ENCODE assay signal across 8 cellular contexts in the genomic region with DNA sequence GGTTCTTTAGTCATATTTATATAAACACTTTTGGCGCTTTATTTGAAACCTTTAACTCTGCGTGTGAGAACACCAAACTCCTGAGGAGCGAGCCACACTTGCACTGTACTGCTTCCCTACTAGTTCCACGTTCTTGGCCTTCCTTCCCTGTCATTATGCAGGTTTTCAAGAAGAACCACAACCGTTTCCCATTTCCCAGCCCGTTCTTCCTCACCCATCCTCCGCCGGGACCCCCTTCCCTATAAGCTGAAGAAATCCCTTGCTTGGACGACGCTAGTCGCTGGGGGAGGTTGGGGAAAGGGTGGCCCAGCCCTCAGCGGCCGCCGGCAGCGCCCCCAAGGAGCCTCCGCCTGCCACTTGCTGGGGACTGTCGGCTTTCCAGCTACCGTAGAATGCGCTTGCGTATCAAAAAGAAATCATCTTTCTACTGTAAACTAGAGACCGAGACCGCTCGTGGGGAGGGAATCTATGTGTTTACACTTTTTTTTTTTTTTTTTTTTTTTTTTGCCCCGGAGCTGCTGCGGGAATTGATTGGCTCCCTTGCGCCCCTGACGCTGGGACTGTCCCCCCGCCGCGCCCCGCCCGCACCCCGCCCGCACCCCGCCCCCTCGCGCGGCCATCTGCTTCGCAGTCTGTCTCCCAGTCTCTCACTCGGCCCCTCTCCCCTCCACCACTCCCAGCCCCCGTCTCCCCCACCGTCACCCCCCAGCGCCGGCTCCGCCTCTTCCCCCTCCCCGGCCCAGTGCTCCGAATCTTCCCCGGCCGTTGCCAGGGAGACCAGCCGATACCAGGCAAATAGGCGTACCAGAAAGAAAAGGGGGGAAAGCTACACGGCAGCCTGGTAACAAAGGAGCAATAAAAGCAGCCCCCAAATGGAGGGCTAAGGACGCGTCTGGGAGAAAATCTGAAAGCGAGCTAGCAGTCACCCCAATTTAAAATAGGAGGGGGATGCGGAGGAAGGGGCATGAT. TPM values are rescaled to one million over a fixed set of nuclear protein-coding genes. Genes with fewer than 3 reads are reported as not detected.
DNase-seq lines count a peak whose midpoint lies in the region; ATAC-seq and TF ChIP-seq lines count a peak whose summit lies in the region.

No MANE protein-coding gene starts in this region.

- POLR2A ChIA-PET in AG04449 (lab: Yijun Ruan, JAX): interaction anchor here (1.0 to 1.3 kb wide), 3 partner anchors 209 to 291 kb away, joined by 4 to 5 read pairs (median 4); no protein-coding TSS in a partner anchor

- H3K27ac ChIP-seq in right lobe of liver: peak overlapping the region; percentile 25 to 95 (median 90)
- peak overlapping the region; percentile 89 for H3K27ac ChIP-seq in substantia nigra (ENCODE audit: low read depth, low read length, poor library complexity, severe bottlenecking)

- TF ChIP-seq POLR2A in NB4 (IDR thresholded peaks at IDR 0.05; ENCODE audit: extremely low read depth, insufficient read length): no peak
- TF ChIP-seq POLR2A in right lobe of liver (IDR thresholded peaks at IDR 0.05): no peak

- DNase-seq in AG04449 (ENCODE audit: low read depth, low spot score) (no peak), NB4 (ENCODE audit: low read depth) (peak; percentile 21), SK-MEL-5 (ENCODE audit: low read depth, low spot score) (peak; percentile 55), right lobe of liver (peak; percentile 68 to 81 (median 80)), substantia nigra (lab: John Stamatoyannopoulos, UW) (peak in 48 of 49 donors; percentile 24 to 93 (median 72))

- ATAC-seq in right lobe of liver (peak; percentile 19 to 38 (median 25)), GM19452 (IDR thresholded peaks at IDR 0.05; ENCODE audit: unreplicated experiment) (no peak)

- TF ChIP-seq CTCF in AG04449 (IDR thresholded peaks at IDR 0.05; ENCODE audit: insufficient read depth, low read length, missing control alignments) (no peak), GM12873 (IDR thresholded peaks at IDR 0.05; ENCODE audit: insufficient read depth, low read depth, low read length, missing control alignments) (peak; percentile 26), NB4 (IDR thresholded peaks at IDR 0.05; ENCODE audit: low read depth, low read length) (no peak), right lobe of liver (IDR thresholded peaks at IDR 0.05) (no peak)

- in situ Hi-C loops in SK-MEL-5 (cut with HindIII; ENCODE audit: low pct_unique_long_range_greater_than_20kb, low sequenced_read_pairs): no loop called here

- no peaks in the 10 kb centered on the region for H3K4me1 ChIP-seq in endocrine pancreas (ENCODE audit: control insufficient read depth, insufficient read depth, low read length)
- peaks cover 0 to 24% (median 2%) of the 10 kb centered on the region in 4 donors for H3K4me1 ChIP-seq in right lobe of liver

- WGBS in right lobe of liver (ENCODE audit: insufficient coverage, low coverage, low lambda C conversion rate, missing lambda C conversion rate): 7% methylated on average over 50 of the region's 56 CpGs

- H3K4me3 ChIP-seq in AG04449 (ENCODE audit: low read depth, low read length): peak overlapping the region; percentile 99
- H3K4me3 ChIP-seq in NB4 (ENCODE audit: low read depth, low read length): no peak overlapping the region
- peak overlapping the region; percentile 96 for H3K4me3 ChIP-seq in endocrine pancreas (ENCODE audit: control insufficient read depth, insufficient read depth, low read length)
- peak overlapping the region; percentile 34 to 75 (median 68) for H3K4me3 ChIP-seq in right lobe of liver

- no peaks in the 10 kb centered on the region for H3K27me3 ChIP-seq in endocrine pancreas (ENCODE audit: control insufficient read depth, insufficient read depth, low read length)
- H3K27me3 ChIP-seq in right lobe of liver: peaks cover 0 to 5% of the 10 kb centered on the region in 2 donors

- intact Hi-C loops in right lobe of liver (cut with DNase I): loop anchor here in 1 of 2 donors (10.0 kb wide), 1 partner anchor 440 kb away; no protein-coding TSS in a partner anchor

- CTCF ChIA-PET in AG04449 (lab: Yijun Ruan, JAX): interaction anchor here (0.8 kb wide), 1 partner anchor 218 kb away, joined by 3 read pairs; no protein-coding TSS in a partner anchor

- no peaks in the 10 kb centered on the region for H3K9me3 ChIP-seq in endocrine pancreas (ENCODE audit: control insufficient read depth, low read length)
- no peaks in the 10 kb centered on the region for H3K9me3 ChIP-seq in right lobe of liver

- H3K36me3 ChIP-seq in endocrine pancreas (ENCODE audit: control insufficient read depth, insufficient read depth, low read length) (no peaks in the 10 kb centered on the region), right lobe of liver (no peaks in the 10 kb centered on the region)

- H3K9ac ChIP-seq in endocrine pancreas (ENCODE audit: control insufficient read depth, insufficient read depth, low read length): peak overlapping the region; percentile 69

RNA-seq across cellular contexts. Expression of a gene that starts 2.3 kb away (rescaled TPM):
- 50.7 and 55.4 TPM in 2 replicates for total RNA-seq in SK-MEL-5 (2014; rRNA removed; shearing (Covaris generic))
- polyA plus RNA-seq in SK-MEL-5 (2015; cell fraction: cytosol; rRNA removed): 33.0 and 34.1 TPM in 2 replicates
- polyA plus RNA-seq in SK-MEL-5 (2015; cell fraction: nucleus; rRNA removed): 11.0 and 15.6 TPM in 2 replicates
- total RNA-seq in right lobe of liver: 10 to 100 TPM in 5 of 6 experiments, 1 to 10 TPM in 1; 5.2 to 29.9 (median 16.8) TPM
